8 cellular contexts compared by ENCODE assay signal in genomic region chr20:16803965-16804792, GRCh38.
DNase-seq lines count a peak whose midpoint lies in the region; ATAC-seq, FAIRE-seq and TF ChIP-seq lines count a peak whose summit lies in the region.

No MANE protein-coding gene starts in this region.

- no peaks in the 10 kb centered on the region for H3K79me2 ChIP-seq in SU-DHL-6 (ENCODE audit: insufficient read depth, low read length)

- no peak overlapping the region for H3K9ac ChIP-seq in SU-DHL-6 (ENCODE audit: low read length)

- in situ Hi-C loops in brain microvascular endothelial cell (cut with HindIII; ENCODE audit: low pct_ligation_motif_present, low sequenced_read_pairs): loop anchor here (10.0 kb wide), 1 partner anchor 631 kb away; no protein-coding TSS in a partner anchor

- no peak overlapping the region for H3K4me3 ChIP-seq in SU-DHL-6 (ENCODE audit: insufficient read depth, low read length, poor library complexity, severe bottlenecking)
- H3K4me3 ChIP-seq in brain microvascular endothelial cell (ENCODE audit: low read depth, low read length): no peak overlapping the region

- H3K27me3 ChIP-seq in SU-DHL-6 (ENCODE audit: low read length): no peaks in the 10 kb centered on the region
- no peaks in the 10 kb centered on the region for H3K27me3 ChIP-seq in brain microvascular endothelial cell (replicated peaks)

- peak; percentile 57 for FAIRE-seq in GM18507 (lab: Jason Lieb, UNC)

- no peak for ATAC-seq in GM21619 (IDR thresholded peaks at IDR 0.05; ENCODE audit: unreplicated experiment)

- no peaks in the 10 kb centered on the region for H3K36me3 ChIP-seq in SU-DHL-6 (ENCODE audit: low read length)
- H3K36me3 ChIP-seq in brain microvascular endothelial cell (replicated peaks): no peaks in the 10 kb centered on the region

- H3K9me3 ChIP-seq in SU-DHL-6 (ENCODE audit: insufficient read depth, low read length): no peaks in the 10 kb centered on the region

- H2AFZ ChIP-seq in SU-DHL-6 (ENCODE audit: low read depth, low read length, severe bottlenecking): no peak overlapping the region

- no peaks in the 10 kb centered on the region for H3F3A ChIP-seq in SU-DHL-6 (ENCODE audit: insufficient read depth)

- peak; percentile 77 for DNase-seq in AG20443 (ENCODE audit: low spot score)
- DNase-seq in GM18507 (ENCODE audit: extremely low spot score, insufficient read length, low read depth): no peak
- DNase-seq in NAMALWA (ENCODE audit: low spot score): peak; percentile 66
- DNase-seq in brain microvascular endothelial cell: peak; percentile 49
- peak; percentile 81 for DNase-seq in islet precursor cell
- DNase-seq in stimulated activated CD4-positive, alpha-beta T cell treated with anti-CD3 and anti-CD28 coated beads, Interleukin-4, amount 100 ng/mL, for 24 hours: peak; percentile 45

- TF ChIP-seq CTCF in SU-DHL-6 (IDR thresholded peaks at IDR 0.05; ENCODE audit: insufficient read depth, low read length, poor library complexity, severe bottlenecking) (peak; percentile 89), brain microvascular endothelial cell (IDR thresholded peaks at IDR 0.05; ENCODE audit: low read depth, low read length, missing control alignments) (peak; percentile 92)

- H4K20me1 ChIP-seq in SU-DHL-6 (ENCODE audit: low read depth, low read length): no peaks in the 10 kb centered on the region

- H3K9me2 ChIP-seq in SU-DHL-6 (replicated peaks; ENCODE audit: insufficient read depth, low read length): no peaks in the 10 kb centered on the region

- H3K27ac ChIP-seq in SU-DHL-6 (ENCODE audit: low read depth, low read length) (no peak overlapping the region), brain microvascular endothelial cell (no peak overlapping the region)

- H3K4me2 ChIP-seq in SU-DHL-6 (ENCODE audit: low read depth, low read length, poor library complexity, severe bottlenecking): no peak overlapping the region
